32 cellular contexts compared by ENCODE assay signal in genomic region chr2:185757356-185757755, GRCh38. TPM values are rescaled to one million over a fixed set of nuclear protein-coding genes. Genes with fewer than 3 reads are reported as not detected.
A peak's percentile ranks its signal among the peaks of the same experiment; 100 is the strongest.
DNase-seq lines count a peak whose midpoint lies in the region; ATAC-seq and TF ChIP-seq lines count a peak whose summit lies in the region.
"Had no signal": no experiment of that assay in that cellular context is flagged by ENCODE, and none has a peak within 500 bp of the region (broad histone marks: within the 10 kb centered on the region; RNA-seq: fewer than 3 reads in every experiment).

No MANE protein-coding gene starts in this region.

- in situ Hi-C loops in astrocyte of the spinal cord (cut with HindIII; ENCODE audit: low sequenced_read_pairs), result no loop called here

- DNase-seq in DMS53 (lab: John Stamatoyannopoulos, UW) (peak; percentile 76), HT1080 (ENCODE audit: low read depth) (peak; percentile 82), astrocyte of the spinal cord (ENCODE audit: low read depth, low spot score) (peak; percentile 29), fibroblast of peridontal ligament (ENCODE audit: extremely low read depth) (peak; percentile 22), inferior parietal cortex (ENCODE audit: extremely low spot score) (no peak), NCI-H1105 (lab: John Stamatoyannopoulos, UW) (no peak)
- DNase-seq in activated effector memory CD4-positive, alpha-beta T cell treated with anti-CD3 and anti-CD28 coated beads, Interleukin-2, amount 50 U/mL, for 16 hours, result no peak
- DNase-seq: activated CD4-positive, alpha-beta T cell treated with anti-CD3 and anti-CD28 coated beads for 48 hours; activated CD8-positive, alpha-beta memory T cell treated with anti-CD3 and anti-CD28 coated beads for 24 hours; activated gamma-delta T cell treated with Interleukin-2 at 50 U/mL for 16 hours; activated naive CD8-positive, alpha-beta T cell treated with anti-CD3 and anti-CD28 coated beads, Interleukin-2, amount 10 ng/mL, durations not matched to agents 7 days and 5 days; BE2C; CD8-positive, alpha-beta T cell; dermis blood vessel endothelial cell; endodermal cell; esophagus squamous epithelium; Kasumi-1; left lung; mesenchymal stem cell; MV-4-11; NCI-H1436 treated with DMSO at 0.1 percent for 48 hours; NCI-H2107; NCI-H446; NCI-H774; RPMI8226; SJCRH30; spleen; stimulated activated CD4-positive, alpha-beta T cell treated with anti-CD3 and anti-CD28 coated beads, Interleukin-2, amount 100 ng/mL, for 24 hours; T-helper 9 cell; transverse colon; WERI-Rb-1 had no signal

- no peak for ATAC-seq in GM18868 (IDR thresholded peaks at IDR 0.05; ENCODE audit: unreplicated experiment)
- ATAC-seq: CD8-positive, alpha-beta T cell; left lung had no signal

- TF ChIP-seq CTCF in astrocyte of the spinal cord (IDR thresholded peaks at IDR 0.05; ENCODE audit: low read depth, low read length), result no peak

- H3K4me3 ChIP-seq in astrocyte of the spinal cord (ENCODE audit: low read depth, low read length), result no peak overlapping the region
- H3K4me3 ChIP-seq: esophagus squamous epithelium, left lung, SJCRH30, spleen, transverse colon had no signal

RNA-seq across cellular contexts. Expression of gene FSIP2, which starts 18.8 kb away (rescaled TPM):
- total RNA-seq in HT1080 (2014; rRNA removed; shearing (Covaris generic)), result not detected in 2 replicates
- polyA plus RNA-seq in HT1080 (2015; cell fraction: cytosol; rRNA removed), result not detected in 2 replicates
- polyA plus RNA-seq in HT1080 (2015; cell fraction: nucleus; rRNA removed), result 0.05 TPM in 1 of 2 replicates, not detected in the other

Comparison
In these comparisons a context has a peak if more than half of its experiments do, and no peak if none do; other contexts are left out.
1. DNase-seq: peak in DMS53 (single experiment), HT1080 (single experiment), astrocyte of the spinal cord (single experiment) and fibroblast of peridontal ligament (single experiment); none in activated effector memory CD4-positive, alpha-beta T cell treated with anti-CD3 and anti-CD28 coated beads, Interleukin-2, amount 50 U/mL, for 16 hours (single experiment), inferior parietal cortex (single experiment) and NCI-H1105 (single experiment).